ENCODE assay signal across 8 cellular contexts in genomic region chr5:77776606-77777206, GRCh38. TPM values are rescaled to one million over a fixed set of nuclear protein-coding genes. Genes with fewer than 3 reads are reported as not detected.
A peak's percentile ranks its signal among the peaks of the same experiment; 100 is the strongest.
DNase-seq lines count a peak whose midpoint lies in the region; ATAC-seq and TF ChIP-seq lines count a peak whose summit lies in the region.

No MANE protein-coding gene starts in this region.

- no peak overlapping the region for H3K4ac ChIP-seq in mesenchymal stem cell (ENCODE audit: low read depth in 1 of 2, low read length in 2 of 2)

- peaks cover 55% of the 10 kb centered on the region for H3K4me1 Mint-ChIP-seq in activated naive CD8-positive, alpha-beta T cell treated with anti-CD3 and anti-CD28 coated beads, Interleukin-2, amount 50 U/mL, for 24 hours

- no peak overlapping the region for H4K8ac ChIP-seq in mesenchymal stem cell (ENCODE audit: low read length)

- H4K91ac ChIP-seq in mesenchymal stem cell (ENCODE audit: low read length), result no peak overlapping the region

- peak overlapping the region; percentile 82 for H3K4me2 ChIP-seq in mesenchymal stem cell (ENCODE audit: low read length, poor library complexity, severe bottlenecking)

- intact Hi-C loops in heart right ventricle (cut with DNase I), result no loop called here
- intact Hi-C loops in left cardiac atrium (cut with DNase I), result no loop called here
- intact Hi-C loops in aorta (cut with DNase I), result no loop called here

- no peaks in the 10 kb centered on the region for H3K27me3 Mint-ChIP-seq in activated naive CD8-positive, alpha-beta T cell treated with anti-CD3 and anti-CD28 coated beads, Interleukin-2, amount 50 U/mL, for 24 hours

- no peak for ATAC-seq in heart right ventricle
- no peak for ATAC-seq in left cardiac atrium
- peak; percentile 26 for ATAC-seq in activated naive CD8-positive, alpha-beta T cell treated with anti-CD3 and anti-CD28 coated beads, Interleukin-2, amount 50 U/mL, for 24 hours
- ATAC-seq in aorta (ENCODE audit: low FRiP score), result no peak

- peak overlapping the region; percentile 93 for H3K4me3 Mint-ChIP-seq in activated naive CD8-positive, alpha-beta T cell treated with anti-CD3 and anti-CD28 coated beads, Interleukin-2, amount 50 U/mL, for 24 hours

- H3K36me3 ChIP-seq in heart right ventricle (peaks cover 0 to 8% (median 0%) of the 10 kb centered on the region in 9 donors), mesenchymal stem cell (ENCODE audit: control insufficient read depth in 1 of 2, insufficient read depth in 2 of 2, low read depth in 1 of 2, low read length in 2 of 2) (peaks cover 0 to 16% of the 10 kb centered on the region in 2 experiments), aorta (ENCODE audit: control insufficient read depth in 1 of 2, insufficient read depth in 2 of 2, low read length in 1 of 2) (no peaks in the 10 kb centered on the region)

- H3K79me1 ChIP-seq in mesenchymal stem cell (replicated peaks; ENCODE audit: low read length, poor library complexity, severe bottlenecking), result no peaks in the 10 kb centered on the region

- no peak overlapping the region for H2AK5ac ChIP-seq in mesenchymal stem cell (ENCODE audit: low read length, severe bottlenecking)

- peak overlapping the region in 8 of 10 donors; percentile 90 to 98 (median 93) for H3K27ac ChIP-seq in heart right ventricle
- peak overlapping the region; percentile 35 for H3K27ac ChIP-seq in mesenchymal stem cell (ENCODE audit: low read length, poor library complexity, severe bottlenecking)
- no peak overlapping the region for H3K27ac ChIP-seq in aorta (ENCODE audit: low read depth in 1 of 2, low read length in 2 of 2)

- H3K36me3 Mint-ChIP-seq in activated naive CD8-positive, alpha-beta T cell treated with anti-CD3 and anti-CD28 coated beads, Interleukin-2, amount 50 U/mL, for 24 hours (ENCODE audit: low read depth), result peaks cover 25% of the 10 kb centered on the region

- peak overlapping the region; percentile 45 for H2BK120ac ChIP-seq in mesenchymal stem cell (ENCODE audit: low read depth, low read length)

- no peak for TF ChIP-seq CTCF in heart right ventricle (IDR thresholded peaks at IDR 0.05)

- H3K4me1 ChIP-seq in heart right ventricle (peaks cover 0 to 41% (median 36%) of the 10 kb centered on the region in 9 donors), mesenchymal stem cell (ENCODE audit: control insufficient read depth, insufficient read depth, low read depth, low read length) (no peaks in the 10 kb centered on the region), aorta (ENCODE audit: control insufficient read depth in 1 of 2, insufficient read depth in 2 of 2, low read length in 2 of 2) (peaks cover 0 to 4% of the 10 kb centered on the region in 2 donors)

- no peak overlapping the region for H3K23ac ChIP-seq in mesenchymal stem cell (ENCODE audit: low read length in 2 of 2)

- H2BK5ac ChIP-seq in mesenchymal stem cell (ENCODE audit: low read depth, low read length, poor library complexity, severe bottlenecking), result no peak overlapping the region

- H2AFZ ChIP-seq in mesenchymal stem cell (ENCODE audit: low read depth, low read length), result peak overlapping the region; percentile 74

- H3K4me3 ChIP-seq in heart right ventricle, result peak overlapping the region; percentile 25 to 90 (median 77)
- peak overlapping the region; percentile 79 to 87 for H3K4me3 ChIP-seq in mesenchymal stem cell (ENCODE audit: insufficient read depth in 1 of 2, low read depth in 1 of 2, low read length in 2 of 2)
- H3K4me3 ChIP-seq in aorta (ENCODE audit: low read length in 2 of 2), result peak overlapping the region; percentile 23 to 65

- H3K9me3 ChIP-seq in heart right ventricle (no peaks in the 10 kb centered on the region), mesenchymal stem cell (ENCODE audit: control insufficient read depth, low read length) (no peaks in the 10 kb centered on the region), aorta (ENCODE audit: control insufficient read depth, low read length) (no peaks in the 10 kb centered on the region)

- no peaks in the 10 kb centered on the region for H3K9me3 Mint-ChIP-seq in activated naive CD8-positive, alpha-beta T cell treated with anti-CD3 and anti-CD28 coated beads, Interleukin-2, amount 50 U/mL, for 24 hours

- peak overlapping the region in 1 of 2 experiments; percentile 38 for H3K18ac ChIP-seq in mesenchymal stem cell (ENCODE audit: low read depth in 1 of 2, low read length in 2 of 2)

- H3K9ac ChIP-seq in mesenchymal stem cell (ENCODE audit: low read length), result peak overlapping the region; percentile 99

- no peak overlapping the region for H2BK15ac ChIP-seq in mesenchymal stem cell (ENCODE audit: low read depth, poor library complexity, severe bottlenecking)

- DNase-seq in heart right ventricle (no peak), left cardiac atrium (no peak), mesenchymal stem cell (no peak), aorta (no peak), NCI-H2227 treated with DMSO at 0.1 percent for 48 hours (lab: John Stamatoyannopoulos, UW) (no peak)
- no peak for DNase-seq in activated naive CD8-positive, alpha-beta T cell treated with anti-CD3 and anti-CD28 coated beads, Interleukin-2, amount 50 U/mL, for 24 hours
- no peak for DNase-seq in activated CD4-positive, alpha-beta T cell treated with anti-CD3 and anti-CD28 coated beads for 1 hour
- DNase-seq in activated effector memory CD4-positive, alpha-beta T cell treated with Interleukin-2 at 50 U/mL for 16 hours, result no peak

- H2BK12ac ChIP-seq in mesenchymal stem cell (ENCODE audit: low read length in 2 of 2), result no peak overlapping the region

- 28 to 36% methylated on average over 11 of the region's 11 CpGs for WGBS in heart right ventricle, 2 donors
- 31% methylated on average over 9 of the region's 11 CpGs for WGBS in mesenchymal stem cell
- 27 to 28% methylated on average over 11 of the region's 11 CpGs for WGBS in aorta, 2 donors

- H3K27ac Mint-ChIP-seq in activated naive CD8-positive, alpha-beta T cell treated with anti-CD3 and anti-CD28 coated beads, Interleukin-2, amount 50 U/mL, for 24 hours, result peak overlapping the region; percentile 99

- H3K27me3 ChIP-seq in heart right ventricle (no peaks in the 10 kb centered on the region), mesenchymal stem cell (ENCODE audit: control insufficient read depth in 1 of 2, insufficient read depth in 1 of 2, low read length in 2 of 2) (no peaks in the 10 kb centered on the region), aorta (ENCODE audit: control insufficient read depth in 1 of 2, insufficient read depth in 2 of 2, low read length in 1 of 2) (no peaks in the 10 kb centered on the region)

- no peak overlapping the region for H3K14ac ChIP-seq in mesenchymal stem cell (ENCODE audit: low read length in 2 of 2)

RNA-seq across cellular contexts. Expression of gene TBCA, which starts 0.6 kb away (rescaled TPM):
- total RNA-seq in heart right ventricle (100 to 1,000 TPM; 111 to 164 (median 147) TPM), left cardiac atrium (100 to 1,000 TPM; 123 to 153 TPM), aorta (100 to 1,000 TPM in 1 of 2 donors, 10 to 100 TPM in 1; 98.9 to 123 TPM)
- polyA plus RNA-seq in heart right ventricle (100 to 1,000 TPM in 1 of 2 donors, 10 to 100 TPM in 1; 66.6 to 171 TPM), aorta (100 to 1,000 TPM; 194 to 269 TPM)
- 447 TPM for polyA plus RNA-seq in mesenchymal stem cell (2013, experiment 1 of 2)
- polyA plus RNA-seq in mesenchymal stem cell (2013, experiment 2 of 2), result 448 TPM

Comparison
In these comparisons a context has a peak if more than half of its experiments do, and no peak if none do; other contexts are left out.
1. H3K27ac ChIP-seq: peak in heart right ventricle (8 of 10) and mesenchymal stem cell (single experiment); none in aorta (0 of 2).
2. Peak in every context shown above with its lines, with median percentiles within 50 percentile points of each other: H3K4me3 ChIP-seq.